12 cellular contexts compared by ENCODE assay signal in the genomic region with DNA sequence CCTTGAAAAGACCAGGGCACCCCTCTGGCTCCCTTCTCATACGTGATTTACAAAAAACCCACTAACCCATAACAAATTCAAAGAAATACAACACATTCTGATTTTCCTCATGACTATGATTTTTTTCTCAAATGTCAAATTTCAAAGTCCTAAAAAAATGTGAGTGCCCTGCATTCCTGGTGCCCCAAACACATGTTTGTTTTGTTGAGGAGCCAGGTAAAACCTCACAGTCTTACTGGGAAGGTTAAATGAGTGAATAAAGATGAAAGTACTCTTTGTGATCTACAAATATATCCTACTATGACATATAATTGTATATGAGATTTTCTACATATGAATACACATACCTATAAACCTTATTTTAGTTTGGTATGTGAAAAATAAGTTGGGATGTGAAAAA. TPM values are rescaled to one million over a fixed set of nuclear protein-coding genes. Genes with fewer than 3 reads are reported as not detected.
"Had no signal": no experiment of that assay in that cellular context is flagged by ENCODE, and none has a peak within 500 bp of the region (broad histone marks: within the 10 kb centered on the region; RNA-seq: fewer than 3 reads in every experiment).

No MANE protein-coding gene starts in this region.

- H3K27ac Mint-ChIP-seq: GM23338, H9, HFFc6 had no signal

- H3K4me3 ChIP-seq: GM23248, GM23338, HAP-1 had no signal

- H3K36me3 ChIP-seq: HAP-1 had no signal

- ATAC-seq: GM23338, HCT116 had no signal

- H3K27ac ChIP-seq: GM23248 had no signal

- H3K4me1 ChIP-seq: HAP-1 had no signal

- H3K4me3 Mint-ChIP-seq: GM23338, H9, HFFc6 had no signal

- DNase-seq: GM23248, GOT3, H7, H9, HCEC 1CT, HFFc6 had no signal

- FAIRE-seq: H1, H54 had no signal

- H3K9me3 Mint-ChIP-seq: GM23338, H9 had no signal

- H3K9me3 ChIP-seq: HAP-1 had no signal

- H3K9ac ChIP-seq: GM23248 had no signal

- H2AFZ ChIP-seq: GM23248, GM23338 had no signal

- H3K4me2 ChIP-seq: GM23338 had no signal

RNA-seq across cellular contexts. Expression of a gene that starts 30.7 kb away (rescaled TPM):
- total RNA-seq: GM23248, H4, H7, HFFc6 had no signal
- polyA plus RNA-seq: GM23248 had no signal
